13 cellular contexts compared by ENCODE assay signal in the genomic region with DNA sequence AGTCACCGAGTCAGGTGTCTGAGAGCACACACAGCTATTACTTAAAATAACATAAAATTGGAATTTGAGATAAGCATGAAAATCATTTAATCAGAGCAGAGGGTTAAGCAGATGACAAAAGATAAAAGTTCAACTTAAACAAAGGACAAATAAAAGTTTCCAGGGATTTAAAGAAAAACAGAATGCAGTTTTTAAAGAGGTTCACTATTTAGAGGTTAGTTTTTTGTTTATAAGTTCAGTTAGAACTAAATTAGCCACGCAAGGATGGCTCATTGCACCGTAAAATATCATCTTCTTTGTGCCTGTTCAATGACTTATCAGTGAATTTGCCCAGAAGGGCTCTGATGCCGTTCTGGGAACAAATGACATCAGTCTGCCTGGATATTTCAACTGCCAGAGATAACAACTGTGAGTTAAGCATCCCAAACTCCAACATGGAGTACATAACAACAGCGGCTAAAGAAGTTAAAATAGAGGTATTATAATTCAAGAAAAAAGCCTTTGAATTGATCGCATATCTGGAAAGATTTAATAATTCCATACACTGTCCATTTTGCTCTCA.
DNase-seq lines count a peak whose midpoint lies in the region; ATAC-seq, FAIRE-seq and TF ChIP-seq lines count a peak whose summit lies in the region.
"Had no signal": no experiment of that assay in that cellular context is flagged by ENCODE, and none has a peak within 500 bp of the region (broad histone marks: within the 10 kb centered on the region; RNA-seq: fewer than 3 reads in every experiment).

No MANE protein-coding gene starts in this region.

- H2AFZ ChIP-seq in GM23248 (peak overlapping the region; percentile 30; the same call in 1 of the 2 replicates), astrocyte (ENCODE audit: low read depth, low read length) (no peak overlapping the region), trophoblast cell (ENCODE audit: insufficient read depth, low read length, poor library complexity) (no peak overlapping the region), neuronal stem cell (ENCODE audit: low read length) (no peak overlapping the region)

- H3K23ac ChIP-seq in trophoblast cell (ENCODE audit: low read length) = no peak overlapping the region
- no peak overlapping the region for H3K23ac ChIP-seq in neuronal stem cell (ENCODE audit: low read depth, low read length, poor library complexity)

- CTCF ChIA-PET in RWPE1 (lab: Yijun Ruan, JAX) = interaction anchor here (0.7 kb wide), 1 partner anchor 19 kb away, joined by 3 read pairs; no protein-coding TSS in a partner anchor

- H3K79me1 ChIP-seq in trophoblast cell (ENCODE audit: low read length) (peaks cover 3% of the 10 kb centered on the region), neuronal stem cell (ENCODE audit: low read depth, low read length) (no peaks in the 10 kb centered on the region)

- POLR2A ChIA-PET in RWPE1 (lab: Yijun Ruan, JAX; ENCODE audit: low non-redundant PET) = no interaction called here

- peaks cover 16% of the 10 kb centered on the region for H3K4me1 ChIP-seq in GM23248 (ENCODE audit: insufficient read depth)
- H3K4me1 ChIP-seq in astrocyte (ENCODE audit: insufficient read depth, low read length) = peaks cover 20% of the 10 kb centered on the region
- H3K4me1 ChIP-seq in trophoblast cell (ENCODE audit: control insufficient read depth in 1 of 2, insufficient read depth in 2 of 2, low read length in 2 of 2) = peaks cover 0 to 5% of the 10 kb centered on the region in 2 experiments
- H3K4me1 ChIP-seq in neuronal stem cell (ENCODE audit: control insufficient read depth in 2 of 2, insufficient read depth in 1 of 2, low read depth in 1 of 2, low read length in 2 of 2) = peaks cover 4 to 12% of the 10 kb centered on the region in 2 donors
- H3K4me1 ChIP-seq: right lobe of liver had no signal

- H3K9me3 ChIP-seq in GM23248 (ENCODE audit: low read depth) (no peaks in the 10 kb centered on the region), astrocyte (ENCODE audit: insufficient read depth, low read depth, low read length) (no peaks in the 10 kb centered on the region), trophoblast cell (ENCODE audit: insufficient read depth, low read depth, low read length) (no peaks in the 10 kb centered on the region), neuronal stem cell (replicated peaks in 1 of 2; ENCODE audit: control insufficient read depth in 2 of 2, insufficient read depth in 1 of 2, low read depth in 1 of 2, low read length in 2 of 2) (no peaks in the 10 kb centered on the region)
- H3K9me3 ChIP-seq: right lobe of liver had no signal

- H2BK5ac ChIP-seq in trophoblast cell (ENCODE audit: low read depth, low read length, poor library complexity) (no peak overlapping the region), neuronal stem cell (ENCODE audit: low read length) (no peak overlapping the region)

- no peak overlapping the region for H2BK15ac ChIP-seq in neuronal stem cell (ENCODE audit: low read length)

- H2BK120ac ChIP-seq in trophoblast cell (ENCODE audit: insufficient read depth, low read length, poor library complexity) (no peak overlapping the region), neuronal stem cell (ENCODE audit: low read depth, low read length) (no peak overlapping the region)

- H3K4me3 ChIP-seq in GM23248 = no peak overlapping the region
- no peak overlapping the region for H3K4me3 ChIP-seq in astrocyte (ENCODE audit: insufficient read depth, low read depth, low read length)
- H3K4me3 ChIP-seq in trophoblast cell (ENCODE audit: low read depth, low read length) = no peak overlapping the region
- no peak overlapping the region for H3K4me3 ChIP-seq in neuronal stem cell (ENCODE audit: low read length in 2 of 2)
- H3K4me3 ChIP-seq: right lobe of liver had no signal

- no peak overlapping the region for H3K14ac ChIP-seq in trophoblast cell (ENCODE audit: low read length)
- no peak overlapping the region for H3K14ac ChIP-seq in neuronal stem cell (ENCODE audit: low read length)

- no peaks in the 10 kb centered on the region for H3K36me3 Mint-ChIP-seq in astrocyte (ENCODE audit: low read depth, unreplicated experiment)

- H3K9me2 ChIP-seq in GM23248 (ENCODE audit: insufficient read depth) = peaks cover 4% of the 10 kb centered on the region; the same call in 1 of the 2 replicates

- H3K36me3 ChIP-seq in GM23248 (ENCODE audit: low read depth) = no peaks in the 10 kb centered on the region
- no peaks in the 10 kb centered on the region for H3K36me3 ChIP-seq in astrocyte (ENCODE audit: insufficient read depth, low read length)
- H3K36me3 ChIP-seq in trophoblast cell (ENCODE audit: control insufficient read depth in 1 of 2, insufficient read depth in 2 of 2, low read length in 2 of 2) = no peaks in the 10 kb centered on the region
- no peaks in the 10 kb centered on the region for H3K36me3 ChIP-seq in neuronal stem cell (replicated peaks in 1 of 2; ENCODE audit: control insufficient read depth in 2 of 2, insufficient read depth in 2 of 2, low read length in 2 of 2)
- H3K36me3 ChIP-seq: right lobe of liver had no signal

- no peaks in the 10 kb centered on the region for H3K27me3 Mint-ChIP-seq in astrocyte (ENCODE audit: low read depth, unreplicated experiment)

- H3K9ac ChIP-seq in GM23248 = no peak overlapping the region
- H3K9ac ChIP-seq in astrocyte (ENCODE audit: low read length) = no peak overlapping the region
- no peak overlapping the region for H3K9ac ChIP-seq in trophoblast cell (ENCODE audit: low read length)
- no peak overlapping the region for H3K9ac ChIP-seq in neuronal stem cell (ENCODE audit: low read depth, low read length, poor library complexity)

- H3K4me2 ChIP-seq in GM23248 (ENCODE audit: unreplicated experiment) (no peak overlapping the region), astrocyte (ENCODE audit: low read length) (peak overlapping the region; percentile 80), trophoblast cell (ENCODE audit: low read length) (no peak overlapping the region), neuronal stem cell (ENCODE audit: insufficient read depth, low read length, poor library complexity, severe bottlenecking) (no peak overlapping the region)

- no peak overlapping the region for H4K91ac ChIP-seq in trophoblast cell (ENCODE audit: low read depth, low read length)
- H4K91ac ChIP-seq in neuronal stem cell (ENCODE audit: low read depth, low read length, poor library complexity) = no peak overlapping the region

- peaks cover 42% of the 10 kb centered on the region for H3K4me1 Mint-ChIP-seq in astrocyte (ENCODE audit: low read depth, unreplicated experiment)

- H2AK5ac ChIP-seq in trophoblast cell (ENCODE audit: low read length) (no peak overlapping the region), neuronal stem cell (ENCODE audit: low read depth, low read length) (no peak overlapping the region)

- H3K79me2 ChIP-seq in GM23248 (ENCODE audit: insufficient read depth) (no peaks in the 10 kb centered on the region), astrocyte (ENCODE audit: insufficient read depth, low read length) (no peaks in the 10 kb centered on the region), trophoblast cell (ENCODE audit: control insufficient read depth, insufficient read depth, low read length, poor library complexity) (no peaks in the 10 kb centered on the region)

- H3K27me3 ChIP-seq in GM23248 (replicated peaks; ENCODE audit: insufficient read depth) (no peaks in the 10 kb centered on the region), astrocyte (ENCODE audit: insufficient read depth, low read length) (no peaks in the 10 kb centered on the region), trophoblast cell (ENCODE audit: insufficient read depth, low read length) (no peaks in the 10 kb centered on the region), neuronal stem cell (ENCODE audit: control insufficient read depth in 3 of 3, insufficient read depth in 3 of 3, low read depth in 1 of 3, low read length in 3 of 3) (no peaks in the 10 kb centered on the region)
- H3K27me3 ChIP-seq: right lobe of liver had no signal

- H2BK12ac ChIP-seq in trophoblast cell (ENCODE audit: low read length) = no peak overlapping the region
- H2BK12ac ChIP-seq in neuronal stem cell (ENCODE audit: low read length) = no peak overlapping the region

- H3K27ac ChIP-seq in GM23248 = no peak overlapping the region
- H3K27ac ChIP-seq in astrocyte (ENCODE audit: low read depth, low read length) = no peak overlapping the region
- H3K27ac ChIP-seq in trophoblast cell (ENCODE audit: low read depth, low read length) = no peak overlapping the region
- H3K27ac ChIP-seq in RWPE1 = no peak overlapping the region
- no peak overlapping the region for H3K27ac ChIP-seq in neuronal stem cell (replicated peaks; ENCODE audit: low read length)
- H3K27ac ChIP-seq: right lobe of liver had no signal

- H4K20me1 ChIP-seq in GM23248 (ENCODE audit: insufficient read depth) = no peaks in the 10 kb centered on the region
- H4K20me1 ChIP-seq in astrocyte (ENCODE audit: insufficient read depth, low read length) = no peaks in the 10 kb centered on the region

- no peak for FAIRE-seq in astrocyte (lab: Jason Lieb, UNC)
- FAIRE-seq: GM12892 had no signal

- H4K12ac ChIP-seq in trophoblast cell (ENCODE audit: low read depth, low read length) = no peak overlapping the region

- no peak overlapping the region for H4K8ac ChIP-seq in trophoblast cell (ENCODE audit: low read depth, low read length)
- no peak overlapping the region for H4K8ac ChIP-seq in neuronal stem cell (ENCODE audit: low read depth, low read length)

- TF ChIP-seq CTCF in astrocyte (IDR thresholded peaks at IDR 0.05; ENCODE audit: insufficient read depth, low read depth, low read length) (no peak), RWPE1 (conservative IDR thresholded peaks at IDR 0.05; ENCODE audit: low read depth) (no peak)

- in situ Hi-C loops in GM23248 (cut with MboI) = no loop called here

- no peak for DNase-seq in GM23248
- DNase-seq in astrocyte (ENCODE audit: low read depth) = no peak
- DNase-seq in left cardiac atrium = no peak
- peak; percentile 78 to 91 for DNase-seq in trophoblast cell
- DNase-seq in RWPE1 (ENCODE audit: low spot score) = no peak
- no peak for DNase-seq in inferior parietal cortex (ENCODE audit: extremely low spot score)
- no peak for DNase-seq in neuronal stem cell (ENCODE audit: low spot score)
- DNase-seq: left colon; NCI-H1417; NCI-H69; right lobe of liver; stimulated activated CD4-positive, alpha-beta T cell treated with anti-CD3 and anti-CD28 coated beads, Interleukin-1b, Interleukin-23, amount 100 ng/mL, for 48 hours had no signal

- H3K4ac ChIP-seq in trophoblast cell (ENCODE audit: low read depth, low read length) = no peak overlapping the region
- no peak overlapping the region for H3K4ac ChIP-seq in neuronal stem cell (ENCODE audit: low read length)

- no peak overlapping the region for H3K18ac ChIP-seq in trophoblast cell (ENCODE audit: low read length)
- no peak overlapping the region for H3K18ac ChIP-seq in neuronal stem cell (ENCODE audit: low read length)

- H3F3A ChIP-seq in GM23248 (ENCODE audit: insufficient read depth) = peaks cover 5% of the 10 kb centered on the region; the same call in 1 of the 2 replicates

- intact Hi-C loops in left cardiac atrium (cut with DNase I) = no loop called here

- 83 to 85% methylated on average over 6 of the region's 6 CpGs for WGBS in GM23248 (ENCODE audit: low coverage in 1 of 2, low lambda C conversion rate in 2 of 2, missing lambda C conversion rate in 2 of 2), 2 experiments
- WGBS in trophoblast cell (ENCODE audit: extremely low coverage, insufficient coverage, insufficient read length) = no CpG with 5 or more reads among the region's 6 CpGs
- WGBS in neuronal stem cell (ENCODE audit: extremely low coverage in 2 of 2, insufficient read length in 2 of 2, insufficient replicate concordance in 1 of 2), 2 donors = no CpG with 5 or more reads among the region's 6 CpGs

- H3K27ac Mint-ChIP-seq in astrocyte (ENCODE audit: unreplicated experiment) = peak overlapping the region; percentile 95

- no peaks in the 10 kb centered on the region for H3K9me3 Mint-ChIP-seq in astrocyte (ENCODE audit: unreplicated experiment)

- ATAC-seq in left cardiac atrium = peak; percentile 60 to 75
- ATAC-seq: left colon had no signal

- H3K4me3 Mint-ChIP-seq in astrocyte (ENCODE audit: unreplicated experiment) = no peak overlapping the region

Comparison
In these comparisons a context has a peak if more than half of its experiments do, and no peak if none do; other contexts are left out.
1. DNase-seq: peak in trophoblast cell (2 of 2); none in GM23248 (single experiment), astrocyte (single experiment), left cardiac atrium (single experiment), RWPE1 (single experiment), inferior parietal cortex (single experiment) and neuronal stem cell (single experiment).